ENCODE assay signal across 8 cellular contexts in the genomic region with DNA sequence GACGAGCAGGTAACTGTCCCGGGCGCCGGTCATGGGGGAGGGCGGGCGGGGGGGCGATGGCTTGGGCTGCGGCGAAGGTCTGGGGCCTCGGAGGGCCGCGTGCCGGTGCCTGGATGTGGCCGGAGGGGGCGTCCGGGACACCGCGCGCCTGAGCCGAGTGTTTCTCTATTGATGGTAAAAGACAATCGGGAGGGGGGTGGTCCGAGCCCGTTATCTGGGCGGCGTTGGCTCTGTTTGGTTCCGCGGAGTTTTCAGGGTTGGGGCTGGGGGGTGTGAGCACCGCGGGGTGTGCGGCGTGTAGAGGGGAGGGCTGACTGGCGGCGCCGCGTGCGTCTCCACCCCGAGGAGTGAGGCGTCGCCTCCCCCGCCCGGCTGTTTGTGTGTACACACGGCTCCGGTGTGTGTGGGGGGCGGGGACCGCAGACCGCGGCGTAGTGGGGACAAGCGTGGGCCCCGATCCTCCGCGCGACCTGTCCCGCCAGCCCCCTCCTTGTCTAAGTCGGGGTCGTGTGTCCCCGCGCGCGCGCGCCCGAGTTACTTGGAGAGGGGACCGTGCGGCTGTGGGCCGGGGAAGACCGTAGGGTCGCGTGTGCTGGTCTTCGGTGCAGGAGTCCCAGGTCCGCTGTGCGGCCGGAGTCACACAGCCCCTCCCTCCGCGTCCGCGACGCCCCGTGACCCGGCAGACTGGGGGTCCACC. TPM values are rescaled to one million over a fixed set of nuclear protein-coding genes. Genes with fewer than 3 reads are reported as not detected.
DNase-seq lines count a peak whose midpoint lies in the region; ATAC-seq and TF ChIP-seq lines count a peak whose summit lies in the region.

No MANE protein-coding gene starts in this region.

- peak overlapping the region; percentile 67 for H3K4me2 ChIP-seq in KMS-11

- BruUV-seq in MCF 10A (replicated peaks; lab: Mats Ljungman, UMichigan): no TSS peak

- H3K36me3 ChIP-seq in BJ (ENCODE audit: control insufficient read depth, insufficient read depth, low read length) (no peaks in the 10 kb centered on the region), KMS-11 (ENCODE audit: insufficient read depth) (no peaks in the 10 kb centered on the region), gastrocnemius medialis (no peaks in the 10 kb centered on the region)

- no peaks in the 10 kb centered on the region for H4K20me1 ChIP-seq in KMS-11 (ENCODE audit: insufficient read depth)

- no peaks in the 10 kb centered on the region for H3K36me3 Mint-ChIP-seq in MCF 10A (ENCODE audit: insufficient read depth, unreplicated experiment)

- H3K9me3 ChIP-seq in iPS-18c (ENCODE audit: control insufficient read depth, insufficient read depth, low read length) (no peaks in the 10 kb centered on the region), gastrocnemius medialis (no peaks in the 10 kb centered on the region)

- peaks cover 30% of the 10 kb centered on the region for H3K79me2 ChIP-seq in KMS-11 (ENCODE audit: insufficient read depth, low read depth)

- H3K4me3 ChIP-seq in BJ (ENCODE audit: low read depth, low read length) (peak overlapping the region; percentile 95), KMS-11 (IDR thresholded peaks at IDR 0.05; ENCODE audit: insufficient read depth, low read depth, low read length) (no peak overlapping the region), iPS-18c (ENCODE audit: insufficient read depth, low read depth, low read length) (peak overlapping the region; percentile 76), gastrocnemius medialis (peak overlapping the region; percentile 74 to 87 (median 84))

- peak overlapping the region; percentile 79 for H2AFZ ChIP-seq in KMS-11 (ENCODE audit: low read depth)

- TF ChIP-seq CTCF in BJ (IDR thresholded peaks at IDR 0.05; ENCODE audit: insufficient read depth, low read depth, low read length) (peak; percentile 43), KMS-11 (conservative IDR thresholded peaks at IDR 0.05; ENCODE audit: low read depth, low read length) (no peak), MCF 10A (IDR thresholded peaks at IDR 0.05; ENCODE audit: unreplicated experiment) (peak; percentile 26), gastrocnemius medialis (IDR thresholded peaks at IDR 0.05 in 4 of 5, conservative IDR thresholded peaks at IDR 0.05 in 1 of 5) (peak in 2 of 5 experiments; percentile 13 to 28)

- in situ Hi-C loops in gastrocnemius medialis (cut with MboI; ENCODE audit: low sequenced_read_pairs in 4 of 4): loop anchor here in 1 of 4 donors (25.0 kb wide), 1 partner anchor 397 kb away; no protein-coding TSS in a partner anchor

- H3K27me3 ChIP-seq in BJ (ENCODE audit: control insufficient read depth, insufficient read depth, low read length) (no peaks in the 10 kb centered on the region), KMS-11 (ENCODE audit: insufficient read depth, low read depth) (no peaks in the 10 kb centered on the region), gastrocnemius medialis (no peaks in the 10 kb centered on the region)

- H3K27me3 Mint-ChIP-seq in MCF 10A (ENCODE audit: insufficient read depth, unreplicated experiment): no peaks in the 10 kb centered on the region

- H3K4me1 ChIP-seq in KMS-11 (ENCODE audit: low read depth, poor library complexity, severe bottlenecking): peaks cover 40% of the 10 kb centered on the region
- peaks cover 28 to 38% of the 10 kb centered on the region in 2 donors for H3K4me1 ChIP-seq in gastrocnemius medialis

- no peak for DNase-seq in BJ (ENCODE audit: low read depth)
- peak; percentile 16 for DNase-seq in T1000 (lab: John Stamatoyannopoulos, UW)
- peak; percentile 67 for DNase-seq in MCF 10A (ENCODE audit: unreplicated experiment)
- DNase-seq in gastrocnemius medialis: peak; percentile 83 to 84
- no peak for DNase-seq in mesenteric fat pad (ENCODE audit: low spot score)

- H3K27ac Mint-ChIP-seq in MCF 10A (ENCODE audit: low read depth, unreplicated experiment): peak overlapping the region; percentile 35

- ATAC-seq in GM19395 (IDR thresholded peaks at IDR 0.05; ENCODE audit: unreplicated experiment): peak; percentile 36
- peak; percentile 57 to 67 for ATAC-seq in gastrocnemius medialis

- H3K4me1 Mint-ChIP-seq in MCF 10A (ENCODE audit: insufficient read depth, unreplicated experiment): peaks cover 7% of the 10 kb centered on the region

- peak overlapping the region; percentile 89 for H3K4me3 Mint-ChIP-seq in MCF 10A (ENCODE audit: unreplicated experiment)

- peak overlapping the region; percentile 73; the same call in 1 of the 2 replicates for H3K9ac ChIP-seq in KMS-11

- TF ChIP-seq POLR2A in gastrocnemius medialis (IDR thresholded peaks at IDR 0.05): peak; percentile 78 to 85

- CTCF ChIA-PET in BJ (lab: Yijun Ruan, JAX): no interaction called here
- CTCF ChIA-PET in MCF 10A (lab: Yijun Ruan, JAX): no interaction called here

- intact Hi-C loops in MCF 10A (cut with micrococcal nuclease) (loop anchor here (2.0 to 5.0 kb wide), 2 partner anchors 37 to 82 kb away; no protein-coding TSS in a partner anchor), gastrocnemius medialis (cut with DNase I; ENCODE audit: low total_unique reads) (loop anchor here (2.0 to 10.0 kb wide), 8 partner anchors 124 to 1744 kb away; partner anchors contain the start of genes ACAA2, C18orf32, CXXC1 and MBD1)

- POLR2A ChIA-PET in BJ (lab: Charles Lee): no interaction called here
- POLR2A ChIA-PET in MCF 10A (lab: Yijun Ruan, JAX): no interaction called here

- H3K9me3 Mint-ChIP-seq in MCF 10A (ENCODE audit: unreplicated experiment): no peaks in the 10 kb centered on the region

- H3K27ac ChIP-seq in KMS-11 (peak overlapping the region; percentile 31; the same call in 1 of the 2 replicates), gastrocnemius medialis (peak overlapping the region; percentile 89 to 98 (median 94))

RNA-seq across cellular contexts. Expression of gene CTIF, which starts 1.6 kb away (rescaled TPM):
- polyA plus RNA-seq in BJ (2011; rRNA removed): 53.4 and 105 TPM in 2 replicates
- polyA minus RNA-seq in BJ (2011; rRNA and poly(A)+ RNA removed): 98.2 and 128 TPM in 2 replicates
- 82.2 and 95.8 TPM in 2 replicates for total RNA-seq in MCF 10A (2022)
- total RNA-seq in gastrocnemius medialis: 10 to 100 TPM; 20.2 to 35.4 (median 23.1) TPM
- total RNA-seq in mesenteric fat pad: 196 TPM

Comparison
In these comparisons a context has a peak if more than half of its experiments do, and no peak if none do; other contexts are left out.
1. DNase-seq: peak in T1000 (single experiment), MCF 10A (single experiment) and gastrocnemius medialis (2 of 2); none in BJ (single experiment) and mesenteric fat pad (single experiment).